9 cellular contexts compared by ENCODE assay signal in the genomic region with DNA sequence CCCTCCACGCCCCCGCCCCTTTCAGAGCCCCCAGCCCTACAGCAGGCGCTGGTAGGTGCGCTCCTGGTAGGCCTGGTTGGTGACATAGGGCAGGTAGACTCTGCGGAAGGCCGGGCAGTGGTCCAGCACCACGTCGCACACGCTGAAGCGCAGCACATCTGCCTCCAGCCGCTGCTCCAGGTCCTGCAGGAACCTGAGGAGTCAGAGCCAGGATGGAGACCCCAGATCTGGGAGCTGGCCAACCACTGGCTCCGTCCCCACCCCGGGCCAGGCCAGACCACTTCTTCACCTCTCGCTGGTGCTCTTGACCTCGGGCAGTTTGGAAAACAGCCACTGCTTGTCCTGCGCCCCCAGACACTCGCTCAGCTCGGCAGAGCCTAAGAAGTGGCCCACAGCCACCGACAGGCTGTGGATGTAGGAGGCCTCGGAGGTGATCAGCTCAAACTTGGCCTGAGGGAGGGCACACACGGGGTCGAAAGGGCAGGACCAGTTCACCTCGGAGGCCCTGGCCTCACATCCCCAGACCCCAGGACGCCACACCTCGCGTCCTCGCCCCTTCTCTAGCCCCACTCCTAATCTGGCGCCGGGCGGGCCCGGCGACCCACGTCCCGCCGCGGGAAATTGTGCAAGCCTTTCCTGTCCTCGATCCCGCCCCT. TPM values are rescaled to one million over a fixed set of nuclear protein-coding genes. Genes with fewer than 3 reads are reported as not detected.
DNase-seq lines count a peak whose midpoint lies in the region; ATAC-seq and TF ChIP-seq lines count a peak whose summit lies in the region.
"Had no signal": no experiment of that assay in that cellular context is flagged by ENCODE, and none has a peak within 500 bp of the region (broad histone marks: within the 10 kb centered on the region; RNA-seq: fewer than 3 reads in every experiment).

No MANE protein-coding gene starts in this region.

- peak overlapping the region; percentile 86 to 89 (median 88) for H3K4me3 Mint-ChIP-seq in nephron

- DNase-seq in dorsolateral prefrontal cortex, result peak in 1 of 10 donors; percentile 53
- DNase-seq in activated CD4-positive, alpha-beta T cell treated with anti-CD3 and anti-CD28 coated beads for 1 hour, result no peak
- no peak for DNase-seq in NCI-H226

- TF ChIP-seq EP300 in Ishikawa (IDR thresholded peaks at IDR 0.05; ENCODE audit: borderline replicate concordance), result no peak

- peaks cover 4% of the 10 kb centered on the region for H3K36me3 Mint-ChIP-seq in nephron (ENCODE audit: low read depth)

- peak overlapping the region; percentile 92 to 97 (median 96) for H3K27ac Mint-ChIP-seq in nephron

- peaks cover 3% of the 10 kb centered on the region for H3K27me3 Mint-ChIP-seq in nephron (ENCODE audit: low read depth)

- H3K4me3 ChIP-seq in dorsolateral prefrontal cortex, result peak overlapping the region in 55 of 59 donors; percentile 29 to 71 (median 53)

- H3K27me3 ChIP-seq in dorsolateral prefrontal cortex, result peaks cover 0 to 12% (median 0%) of the 10 kb centered on the region in 45 donors

- TF ChIP-seq CTCF in dorsolateral prefrontal cortex (IDR thresholded peaks at IDR 0.05 in 54 of 56, conservative IDR thresholded peaks at IDR 0.05 in 2 of 56; ENCODE audit: low read depth in 1 of 56, partially characterized antibody in 56 of 56), result no peak
- no peak for TF ChIP-seq CTCF in nephron (IDR thresholded peaks at IDR 0.05; ENCODE audit: unreplicated experiment in 3 of 3)

- no peak for TF ChIP-seq RAD21 in Ishikawa (IDR thresholded peaks at IDR 0.05; ENCODE audit: low read depth)

- H3K27ac ChIP-seq in dorsolateral prefrontal cortex, result peak overlapping the region in 30 of 59 donors; percentile 4 to 91 (median 52)

- intact Hi-C loops in dorsolateral prefrontal cortex (cut with DNase I), result loop anchor here in 1 of 2 donors (10.0 kb wide), 1 partner anchor 149 kb away; a partner anchor contains a TSS

- ATAC-seq in GM18517 (IDR thresholded peaks at IDR 0.05; ENCODE audit: unreplicated experiment), result peak; percentile 26
- ATAC-seq in GM21737 (IDR thresholded peaks at IDR 0.05; ENCODE audit: unreplicated experiment), result no peak
- no peak for ATAC-seq in GM18873 (IDR thresholded peaks at IDR 0.05; ENCODE audit: low FRiP score, unreplicated experiment)

- no peaks in the 10 kb centered on the region for H3K9me3 Mint-ChIP-seq in nephron

- H3K4me1 Mint-ChIP-seq in nephron, result peaks cover 18% of the 10 kb centered on the region

TF ChIP-seq in Ishikawa, 13 proteins besides CTCF, POLR2A, EP300 and RAD21:
- TF ChIP-seq CEBPB (IDR thresholded peaks at IDR 0.05) (peak; percentile 79), TAF1 (IDR thresholded peaks at IDR 0.05; ENCODE audit: low read depth) (peak; percentile 11; the same call in 1 of the 2 replicates)
- TF ChIP-seq, protein P1, sequence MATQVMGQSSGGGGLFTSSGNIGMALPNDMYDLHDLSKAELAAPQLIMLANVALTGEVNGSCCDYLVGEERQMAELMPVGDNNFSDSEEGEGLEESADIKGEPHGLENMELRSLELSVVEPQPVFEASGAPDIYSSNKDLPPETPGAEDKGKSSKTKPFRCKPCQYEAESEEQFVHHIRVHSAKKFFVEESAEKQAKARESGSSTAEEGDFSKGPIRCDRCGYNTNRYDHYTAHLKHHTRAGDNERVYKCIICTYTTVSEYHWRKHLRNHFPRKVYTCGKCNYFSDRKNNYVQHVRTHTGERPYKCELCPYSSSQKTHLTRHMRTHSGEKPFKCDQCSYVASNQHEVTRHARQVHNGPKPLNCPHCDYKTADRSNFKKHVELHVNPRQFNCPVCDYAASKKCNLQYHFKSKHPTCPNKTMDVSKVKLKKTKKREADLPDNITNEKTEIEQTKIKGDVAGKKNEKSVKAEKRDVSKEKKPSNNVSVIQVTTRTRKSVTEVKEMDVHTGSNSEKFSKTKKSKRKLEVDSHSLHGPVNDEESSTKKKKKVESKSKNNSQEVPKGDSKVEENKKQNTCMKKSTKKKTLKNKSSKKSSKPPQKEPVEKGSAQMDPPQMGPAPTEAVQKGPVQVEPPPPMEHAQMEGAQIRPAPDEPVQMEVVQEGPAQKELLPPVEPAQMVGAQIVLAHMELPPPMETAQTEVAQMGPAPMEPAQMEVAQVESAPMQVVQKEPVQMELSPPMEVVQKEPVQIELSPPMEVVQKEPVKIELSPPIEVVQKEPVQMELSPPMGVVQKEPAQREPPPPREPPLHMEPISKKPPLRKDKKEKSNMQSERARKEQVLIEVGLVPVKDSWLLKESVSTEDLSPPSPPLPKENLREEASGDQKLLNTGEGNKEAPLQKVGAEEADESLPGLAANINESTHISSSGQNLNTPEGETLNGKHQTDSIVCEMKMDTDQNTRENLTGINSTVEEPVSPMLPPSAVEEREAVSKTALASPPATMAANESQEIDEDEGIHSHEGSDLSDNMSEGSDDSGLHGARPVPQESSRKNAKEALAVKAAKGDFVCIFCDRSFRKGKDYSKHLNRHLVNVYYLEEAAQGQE (IDR thresholded peaks at IDR 0.05; ENCODE audit: low read depth), result no peak

RNA-seq across cellular contexts. Expression of a gene that starts 6.4 kb away (rescaled TPM):
- 1 to 10 TPM in 92 of 120 experiments, under 1 TPM in 28; 0.25 to 6.1 (median 1.6) TPM for total RNA-seq in dorsolateral prefrontal cortex

RNA-seq across cellular contexts. Expression of a gene that starts 31.0 kb away (rescaled TPM):
- 10 to 100 TPM in 117 of 120 experiments, 1 to 10 TPM in 3; 8.3 to 46.2 (median 18.1) TPM for total RNA-seq in dorsolateral prefrontal cortex

RNA-seq across cellular contexts. Expression of a gene that starts 50.1 kb away (rescaled TPM):
- total RNA-seq in dorsolateral prefrontal cortex, result 10 to 100 TPM in 5 of 120 experiments, 1 to 10 TPM in 115; 1.4 to 14.6 (median 4.4) TPM
- total RNA-seq: T-helper 1 cell treated with Interleukin-12 subunit alpha and Interleukin-12 subunit beta and Interleukin-4 antibody, amounts not matched to agents 30 ng/mL and 1 ng/mL, for 36 hours had no signal
